In the genomic region with DNA sequence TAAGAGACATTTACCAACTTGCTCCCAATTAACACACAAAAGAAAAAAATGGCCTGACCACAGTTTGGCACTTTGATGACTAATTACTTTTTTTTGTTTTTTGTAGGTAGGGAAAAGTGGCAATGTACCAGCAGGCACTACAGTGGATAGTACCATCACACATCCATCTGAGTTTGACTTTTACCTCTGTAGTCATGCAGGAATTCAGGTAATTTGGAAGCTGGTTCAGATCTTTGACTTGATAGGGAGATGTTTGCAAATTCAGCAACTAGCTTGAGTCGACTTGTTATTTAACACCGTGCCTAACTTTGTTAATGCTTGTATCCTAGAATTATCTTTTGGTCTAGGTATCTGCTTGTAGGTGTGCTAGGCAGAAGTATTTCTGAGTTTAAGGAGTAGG, we compare ENCODE assay signal across 36 cellular contexts. TPM values are rescaled to one million over a fixed set of nuclear protein-coding genes. Genes with fewer than 3 reads are reported as not detected.
DNase-seq lines count a peak whose midpoint lies in the region; ATAC-seq and TF ChIP-seq lines count a peak whose summit lies in the region.
"Had no signal": no experiment of that assay in that cellular context is flagged by ENCODE, and none has a peak within 500 bp of the region (broad histone marks: within the 10 kb centered on the region; RNA-seq: fewer than 3 reads in every experiment).

No MANE protein-coding gene starts in this region.

- no peaks in the 10 kb centered on the region for H3K79me2 ChIP-seq in GM23338 (replicated peaks; ENCODE audit: insufficient read depth)

- no peak overlapping the region for H2AFZ ChIP-seq in GM23338

- H3K36me3 ChIP-seq in GM23338 (ENCODE audit: insufficient read depth) (no peaks in the 10 kb centered on the region), gastroesophageal sphincter (peaks cover 0 to 47% of the 10 kb centered on the region in 2 donors), stomach smooth muscle (ENCODE audit: control insufficient read depth in 2 of 2, insufficient read depth in 2 of 2, low read length in 2 of 2) (peaks cover 15 to 16% of the 10 kb centered on the region in 2 donors)
- H3K36me3 ChIP-seq: BE2C had no signal

- CTCF ChIA-PET in WTC11 (lab: Charles Lee) = interaction anchor here (1.2 to 1.4 kb wide), 3 partner anchors 32 to 285 kb away, joined by 3 to 8 read pairs (median 3); a partner anchor contains a TSS

- H3K9me3 ChIP-seq in gastroesophageal sphincter (no peaks in the 10 kb centered on the region), stomach smooth muscle (ENCODE audit: control insufficient read depth in 2 of 2, low read length in 2 of 2) (no peaks in the 10 kb centered on the region)
- H3K9me3 ChIP-seq: BE2C, tibial nerve had no signal

- ATAC-seq in GM23338 = peak; percentile 78
- ATAC-seq in WTC11 = peak; percentile 61
- ATAC-seq in gastroesophageal sphincter = no peak
- ATAC-seq in stimulated activated naive CD8-positive, alpha-beta T cell treated with anti-CD3 and anti-CD28 coated beads, Interleukin-15, amount 100 ng/mL, for 72 hours = no peak
- ATAC-seq: CD8-positive, alpha-beta T cell; effector memory CD8-positive, alpha-beta T cell; HepG2; right cardiac atrium; stimulated activated naive CD8-positive, alpha-beta T cell treated with anti-CD3 and anti-CD28 coated beads, Interleukin-15, Interleukin-2, amounts not matched to agents 100 U/mL and 50 U/mL, for 24 hours had no signal

- H3K27ac Mint-ChIP-seq in GM23338 = peak overlapping the region; percentile 69
- H3K27ac Mint-ChIP-seq in WTC11 = peak overlapping the region; percentile 48
- no peak overlapping the region for H3K27ac Mint-ChIP-seq in stimulated activated naive CD8-positive, alpha-beta T cell treated with anti-CD3 and anti-CD28 coated beads, Interleukin-15, amount 100 ng/mL, for 72 hours
- H3K27ac Mint-ChIP-seq in activated T-cell treated with anti-CD3 and anti-CD28 coated beads, Interleukin-2, amount 50 U/mL, for 24 hours = no peak overlapping the region
- H3K27ac Mint-ChIP-seq: activated naive CD8-positive, alpha-beta T cell; CD8-positive, alpha-beta T cell; effector memory CD8-positive, alpha-beta T cell; memory B cell had no signal

- H3K4me1 ChIP-seq in GM23338 (ENCODE audit: insufficient read depth) (peaks cover 14% of the 10 kb centered on the region), gastroesophageal sphincter (peaks cover 14 to 69% (median 19%) of the 10 kb centered on the region in 3 donors), stomach smooth muscle (ENCODE audit: control insufficient read depth, insufficient read depth, low read length) (peaks cover 22% of the 10 kb centered on the region)
- H3K4me1 ChIP-seq: BE2C had no signal

- TF ChIP-seq POLR2A in gastroesophageal sphincter (IDR thresholded peaks at IDR 0.05) = no peak

- H3K4me3 Mint-ChIP-seq in GM23338 (no peak overlapping the region), WTC11 (no peak overlapping the region)
- H3K4me3 Mint-ChIP-seq in stimulated activated naive CD8-positive, alpha-beta T cell treated with anti-CD3 and anti-CD28 coated beads, Interleukin-15, amount 100 ng/mL, for 72 hours = no peak overlapping the region
- H3K4me3 Mint-ChIP-seq in activated T-cell treated with anti-CD3 and anti-CD28 coated beads, Interleukin-2, amount 50 U/mL, for 24 hours = no peak overlapping the region
- H3K4me3 Mint-ChIP-seq: activated naive CD8-positive, alpha-beta T cell; CD8-positive, alpha-beta T cell; effector memory CD8-positive, alpha-beta T cell; memory B cell had no signal

- H3K4me3 ChIP-seq in GM23338 = no peak overlapping the region
- no peak overlapping the region for H3K4me3 ChIP-seq in gastroesophageal sphincter
- H3K4me3 ChIP-seq in stomach smooth muscle (ENCODE audit: low read length in 2 of 2) = no peak overlapping the region
- H3K4me3 ChIP-seq: smooth muscle cell, tibial nerve had no signal

- WGBS in gastroesophageal sphincter (ENCODE audit: low coverage in 1 of 2), 2 donors = 79 to 91% methylated on average over 2 of the region's 2 CpGs

- no peak overlapping the region for H3K9ac ChIP-seq in stomach smooth muscle (ENCODE audit: low read length in 2 of 2)

- POLR2A ChIA-PET in WTC11 (lab: Charles Lee) = interaction anchor here (0.5 kb wide), 1 partner anchor 670 kb away, joined by 3 read pairs; no protein-coding TSS in a partner anchor

- H3K27ac ChIP-seq in GM23338 (ENCODE audit: low read depth) (0 out of 2 replicates have a peak overlapping the region, but pooled peaks have one; percentile 2), gastroesophageal sphincter (peak overlapping the region; percentile 27 to 83 (median 82)), stomach smooth muscle (ENCODE audit: low read length) (peak overlapping the region; percentile 32)
- H3K27ac ChIP-seq: HL-60, tibial nerve, WERI-Rb-1 had no signal

- H3K4me2 ChIP-seq in GM23338 = no peak overlapping the region
- H3K4me2 ChIP-seq: smooth muscle cell had no signal

- peaks cover 14% of the 10 kb centered on the region for H3K4me1 Mint-ChIP-seq in GM23338
- H3K4me1 Mint-ChIP-seq in WTC11 = peaks cover 16% of the 10 kb centered on the region
- no peaks in the 10 kb centered on the region for H3K4me1 Mint-ChIP-seq in stimulated activated naive CD8-positive, alpha-beta T cell treated with anti-CD3 and anti-CD28 coated beads, Interleukin-15, amount 100 ng/mL, for 72 hours
- no peaks in the 10 kb centered on the region for H3K4me1 Mint-ChIP-seq in activated T-cell treated with anti-CD3 and anti-CD28 coated beads, Interleukin-2, amount 50 U/mL, for 24 hours (ENCODE audit: low read depth)

- DNase-seq in GM23338 (ENCODE audit: low spot score) (peak; percentile 69), WTC11 (ENCODE audit: low spot score) (no peak), DMS114 treated with DMSO at 0.1 percent for 48 hours (lab: John Stamatoyannopoulos, UW; ENCODE audit: unreplicated experiment) (no peak), T1000 (lab: John Stamatoyannopoulos, UW) (no peak)
- no peak for DNase-seq in stimulated activated naive CD8-positive, alpha-beta T cell treated with anti-CD3 and anti-CD28 coated beads, Interleukin-15, amount 100 ng/mL, for 72 hours
- no peak for DNase-seq in activated T-cell treated with anti-CD3 and anti-CD28 coated beads, Interleukin-2, amount 50 U/mL, for 24 hours
- DNase-seq: activated CD4-positive, alpha-beta T cell treated with anti-CD3 and anti-CD28 coated beads for 48 hours; activated CD8-positive, alpha-beta memory T cell treated with anti-CD3 and anti-CD28 coated beads for 24 hours; activated T-cell treated with anti-CD3 and anti-CD28 coated beads for 4 hours; BE2C; caudate nucleus; CD8-positive, alpha-beta T cell; cortex of kidney; effector memory CD8-positive, alpha-beta T cell; EL; foreskin fibroblast; GOT3; head of caudate nucleus; Karpas-422; NCI-H146; NCI-H2107; NCI-H446; NCI-H748 treated with DMSO at 0.1 percent for 48 hours; right cardiac atrium; stimulated activated naive CD8-positive, alpha-beta T cell treated with anti-CD3 and anti-CD28 coated beads, Interleukin-15, Interleukin-2, amounts not matched to agents 100 U/mL and 50 U/mL, for 24 hours; SW 1271; T-helper 9 cell; WERI-Rb-1 had no signal

- no peaks in the 10 kb centered on the region for H3K9me2 ChIP-seq in GM23338 (ENCODE audit: insufficient read depth)

- no peak for TF ChIP-seq EP300 in gastroesophageal sphincter (IDR thresholded peaks at IDR 0.05)

- H3K27me3 Mint-ChIP-seq in GM23338 (ENCODE audit: insufficient read depth, low read depth, poor library complexity) = no peaks in the 10 kb centered on the region
- H3K27me3 Mint-ChIP-seq in WTC11 (ENCODE audit: low read depth) = no peaks in the 10 kb centered on the region
- H3K27me3 Mint-ChIP-seq in stimulated activated naive CD8-positive, alpha-beta T cell treated with anti-CD3 and anti-CD28 coated beads, Interleukin-15, amount 100 ng/mL, for 72 hours = no peaks in the 10 kb centered on the region
- H3K27me3 Mint-ChIP-seq in activated T-cell treated with anti-CD3 and anti-CD28 coated beads, Interleukin-2, amount 50 U/mL, for 24 hours = no peaks in the 10 kb centered on the region
- H3K27me3 Mint-ChIP-seq: activated naive CD8-positive, alpha-beta T cell; effector memory CD8-positive, alpha-beta T cell; memory B cell had no signal

- no peaks in the 10 kb centered on the region for H4K20me1 ChIP-seq in GM23338 (replicated peaks; ENCODE audit: insufficient read depth)

- H3K36me3 Mint-ChIP-seq in GM23338 (ENCODE audit: low read depth) (peaks cover 4% of the 10 kb centered on the region; the same call in 1 of the 3 replicates), WTC11 (peaks cover 15% of the 10 kb centered on the region)
- H3K36me3 Mint-ChIP-seq in activated T-cell treated with anti-CD3 and anti-CD28 coated beads, Interleukin-2, amount 50 U/mL, for 24 hours (ENCODE audit: low read depth) = peaks cover 39% of the 10 kb centered on the region

- H3K27me3 ChIP-seq in GM23338 (ENCODE audit: insufficient read depth) (no peaks in the 10 kb centered on the region), gastroesophageal sphincter (no peaks in the 10 kb centered on the region), stomach smooth muscle (ENCODE audit: control insufficient read depth in 1 of 2, insufficient read depth in 2 of 2, low read length in 2 of 2) (no peaks in the 10 kb centered on the region)
- H3K27me3 ChIP-seq: BE2C, tibial nerve had no signal

- TF ChIP-seq CTCF in GM23338 (conservative IDR thresholded peaks at IDR 0.05; ENCODE audit: low read depth in 2 of 2) = no peak
- no peak for TF ChIP-seq CTCF in WTC11 (IDR thresholded peaks at IDR 0.05)
- TF ChIP-seq CTCF in gastroesophageal sphincter (IDR thresholded peaks at IDR 0.05) = no peak

- no peaks in the 10 kb centered on the region for H3K9me3 Mint-ChIP-seq in GM23338
- no peaks in the 10 kb centered on the region for H3K9me3 Mint-ChIP-seq in WTC11
- H3K9me3 Mint-ChIP-seq in stimulated activated naive CD8-positive, alpha-beta T cell treated with anti-CD3 and anti-CD28 coated beads, Interleukin-15, amount 100 ng/mL, for 72 hours = no peaks in the 10 kb centered on the region
- H3K9me3 Mint-ChIP-seq in activated T-cell treated with anti-CD3 and anti-CD28 coated beads, Interleukin-2, amount 50 U/mL, for 24 hours = no peaks in the 10 kb centered on the region
- H3K9me3 Mint-ChIP-seq: CD8-positive, alpha-beta T cell; effector memory CD8-positive, alpha-beta T cell; memory B cell had no signal

- H3F3A ChIP-seq in GM23338 (replicated peaks; ENCODE audit: low read depth) = no peaks in the 10 kb centered on the region

TF ChIP-seq in GM23338, 12 proteins besides CTCF, POLR2A, EP300 and RAD21 (continues in another document):
- TF ChIP-seq NANOG (IDR thresholded peaks at IDR 0.05; ENCODE audit: borderline replicate concordance) (no peak), EZH2phosphoT487 (IDR thresholded peaks at IDR 0.05; ENCODE audit: unreplicated experiment) (no peak)

TF ChIP-seq in WTC11, 78 proteins besides CTCF, POLR2A, EP300 and RAD21 (continues in another document):
- TF ChIP-seq ZNF671 (CRISPR knock-in tag; IDR thresholded peaks at IDR 0.05) = no peak

RNA-seq across cellular contexts. Expression of a gene that starts 33.0 kb away (rescaled TPM):
- 58.5 and 65.1 TPM in 2 replicates for total RNA-seq in GM23338 (2014; rRNA removed; shearing (Covaris generic))
- polyA plus RNA-seq in GM23338 (2016; fragmentation: Nextera tagmentation; extraction: Ambion mirVana) = 8.6 and 10.6 TPM in 2 replicates
- total RNA-seq in WTC11 (2021) (77.8 to 81.8 TPM (median 80.6 TPM) in 3 replicates), gastroesophageal sphincter (10 to 100 TPM; 19.5 to 39.5 (median 24.1) TPM)

RNA-seq across cellular contexts. Expression of a gene that starts 42.2 kb away (rescaled TPM):
- total RNA-seq in GM23338 (2014; rRNA removed; shearing (Covaris generic)) = 6.8 and 9.7 TPM in 2 replicates
- 1.7 and 1.8 TPM in 2 replicates for polyA plus RNA-seq in GM23338 (2016; fragmentation: Nextera tagmentation; extraction: Ambion mirVana)
- 8.7 to 10.3 TPM (median 10.1 TPM) in 3 replicates for total RNA-seq in WTC11 (2021)
- total RNA-seq in gastroesophageal sphincter = 10 to 100 TPM; 25.0 to 45.5 (median 31.1) TPM

Comparison
In these comparisons a context has a peak if more than half of its experiments do, and no peak if none do; other contexts are left out.
1. ATAC-seq: peak in GM23338 (single experiment) and WTC11 (single experiment); none in gastroesophageal sphincter (single experiment) and stimulated activated naive CD8-positive, alpha-beta T cell treated with anti-CD3 and anti-CD28 coated beads, Interleukin-15, amount 100 ng/mL, for 72 hours (single experiment).
2. H3K27ac ChIP-seq: peak in every context shown above with its lines; median percentile 82 in gastroesophageal sphincter; 32 in stomach smooth muscle; 2 in GM23338.
3. H3K27ac Mint-ChIP-seq: peak in GM23338 (single experiment) and WTC11 (single experiment); none in stimulated activated naive CD8-positive, alpha-beta T cell treated with anti-CD3 and anti-CD28 coated beads, Interleukin-15, amount 100 ng/mL, for 72 hours (0 of 2) and activated T-cell treated with anti-CD3 and anti-CD28 coated beads, Interleukin-2, amount 50 U/mL, for 24 hours (single experiment).